In the genomic region with DNA sequence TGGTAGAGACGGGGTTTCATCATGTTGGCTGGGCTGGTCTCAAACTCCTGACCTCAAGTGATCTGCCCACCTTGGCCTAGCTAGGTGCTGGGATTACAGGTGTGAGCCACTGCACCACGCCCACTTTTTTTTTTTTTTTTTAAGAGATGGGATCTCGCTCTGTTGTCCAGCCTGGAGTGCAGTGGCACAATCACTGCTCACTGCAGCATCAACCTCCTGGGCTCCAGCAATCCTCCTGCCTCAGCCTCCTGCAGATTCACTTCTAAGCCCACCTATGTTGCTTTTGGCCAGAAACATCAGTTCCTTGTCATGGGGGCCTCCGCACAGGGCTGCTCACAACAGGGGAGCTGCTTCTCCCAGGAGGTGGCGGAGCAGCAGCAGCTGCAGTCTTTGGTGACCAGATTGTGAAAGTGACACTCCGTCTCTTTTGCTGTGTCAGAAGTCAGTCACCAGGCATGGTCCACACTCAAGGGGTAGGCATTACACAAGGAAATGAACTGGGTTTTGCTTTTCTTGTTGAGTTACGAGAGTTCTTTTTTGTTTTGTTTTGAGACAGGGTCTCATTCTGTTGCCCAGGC, we compare ENCODE assay signal across 11 cellular contexts. TPM values are rescaled to one million over a fixed set of nuclear protein-coding genes. Genes with fewer than 3 reads are reported as not detected.
DNase-seq lines count a peak whose midpoint lies in the region; ATAC-seq lines count a peak whose summit lies in the region.
"Had no signal": no experiment of that assay in that cellular context is flagged by ENCODE, and none has a peak within 500 bp of the region (broad histone marks: within the 10 kb centered on the region; RNA-seq: fewer than 3 reads in every experiment).

No MANE protein-coding gene starts in this region.

- ATAC-seq in effector memory CD8-positive, alpha-beta T cell (replicated peaks), result peak; percentile 53

- H3K4me1 Mint-ChIP-seq in effector memory CD8-positive, alpha-beta T cell (ENCODE audit: low read depth in 2 of 2), result peaks cover 6 to 15% of the 10 kb centered on the region in 2 donors

- no peaks in the 10 kb centered on the region for H3K9me2 ChIP-seq in Karpas-422 (replicated peaks; ENCODE audit: insufficient read depth, low read length)

- H4K20me1 ChIP-seq in Karpas-422 (ENCODE audit: insufficient read depth, low read depth, low read length), result no peaks in the 10 kb centered on the region

- H3K79me2 ChIP-seq in Karpas-422 (ENCODE audit: low read length), result no peaks in the 10 kb centered on the region

- H3K9ac ChIP-seq in SK-N-MC (ENCODE audit: insufficient read length), result no peak overlapping the region
- H3K9ac ChIP-seq in Karpas-422 (ENCODE audit: low read length), result no peak overlapping the region

- H3K27ac ChIP-seq in SK-N-MC (peak overlapping the region; percentile 25; the same call in 1 of the 2 replicates), Karpas-422 (ENCODE audit: low read length) (no peak overlapping the region)
- H3K27ac ChIP-seq: vagina had no signal

- no peaks in the 10 kb centered on the region for H3K27me3 ChIP-seq in Karpas-422 (ENCODE audit: low read length)
- H3K27me3 ChIP-seq: vagina had no signal

- peaks cover 16% of the 10 kb centered on the region for H3K36me3 Mint-ChIP-seq in effector memory CD8-positive, alpha-beta T cell (ENCODE audit: insufficient read depth)

- H3K4me1 ChIP-seq in Karpas-422 (ENCODE audit: low read length), result peaks cover 6% of the 10 kb centered on the region

- H3K9me3 ChIP-seq in SK-N-MC (ENCODE audit: low read depth, low read length) (no peaks in the 10 kb centered on the region; the same call in 1 of the 2 replicates), Karpas-422 (ENCODE audit: low read length) (peaks cover 3% of the 10 kb centered on the region; the same call in 1 of the 2 replicates)
- H3K9me3 ChIP-seq: mucosa of descending colon, vagina had no signal

- no peaks in the 10 kb centered on the region for H3K36me3 ChIP-seq in SK-N-MC (ENCODE audit: insufficient read depth, low read length)
- H3K36me3 ChIP-seq in Karpas-422 (ENCODE audit: insufficient read depth, low read length), result no peaks in the 10 kb centered on the region
- H3K36me3 ChIP-seq: vagina had no signal

- H3K4me2 ChIP-seq in Karpas-422 (ENCODE audit: low read depth, low read length, poor library complexity, severe bottlenecking), result no peak overlapping the region
- H3K4me2 ChIP-seq: smooth muscle cell had no signal

- no peaks in the 10 kb centered on the region for H3K9me3 Mint-ChIP-seq in effector memory CD8-positive, alpha-beta T cell

- no peaks in the 10 kb centered on the region for H3K27me3 Mint-ChIP-seq in effector memory CD8-positive, alpha-beta T cell

- peak; percentile 56 for DNase-seq in stimulated activated CD4-positive, alpha-beta T cell treated with anti-CD3 and anti-CD28 coated beads, Interleukin-1b, Interleukin-23, amount 100 ng/mL, for 48 hours
- no peak for DNase-seq in stimulated activated CD4-positive, alpha-beta T cell treated with anti-CD3 and anti-CD28 coated beads, Interleukin-12 subunit alpha, Interleukin-12 subunit beta, amount 100 ng/mL, for 4 hours
- DNase-seq in SK-N-MC (ENCODE audit: low read depth, low spot score), result no peak
- peak in 1 of 3 experiments; percentile 38 for DNase-seq in effector memory CD8-positive, alpha-beta T cell
- no peak for DNase-seq in NCI-H1105 treated with DMSO at 0.1 percent for 48 hours (lab: John Stamatoyannopoulos, UW)
- no peak for DNase-seq in Karpas-422
- DNase-seq in NCI-H2081 (lab: John Stamatoyannopoulos, UW), result no peak
- no peak for DNase-seq in GM19240 (ENCODE audit: insufficient read length, low spot score)

- H3K27ac Mint-ChIP-seq in effector memory CD8-positive, alpha-beta T cell, result peak overlapping the region; percentile 71 to 77

- no peak overlapping the region for H2AFZ ChIP-seq in Karpas-422 (ENCODE audit: low read length)

- H3K4me3 ChIP-seq in SK-N-MC, result no peak overlapping the region
- no peak overlapping the region for H3K4me3 ChIP-seq in Karpas-422 (ENCODE audit: low read length)
- H3K4me3 ChIP-seq: mucosa of descending colon, smooth muscle cell, vagina had no signal

- peak overlapping the region; percentile 40 to 57 for H3K4me3 Mint-ChIP-seq in effector memory CD8-positive, alpha-beta T cell

RNA-seq across cellular contexts. Expression of a gene that starts 4.5 kb away (rescaled TPM):
- total RNA-seq in Karpas-422 (2014; rRNA removed; shearing (Covaris generic); ENCODE audit: low replicate concordance), result 102 and 190 TPM in 2 replicates

RNA-seq across cellular contexts. Expression of a gene that starts 9.1 kb away (rescaled TPM):
- total RNA-seq in Karpas-422 (2014; rRNA removed; shearing (Covaris generic); ENCODE audit: low replicate concordance), result 5.3 and 10.4 TPM in 2 replicates

RNA-seq across cellular contexts. Expression of a gene that starts 10.8 kb away (rescaled TPM):
- 50.0 and 58.1 TPM in 2 replicates for total RNA-seq in Karpas-422 (2014; rRNA removed; shearing (Covaris generic); ENCODE audit: low replicate concordance)

RNA-seq across cellular contexts. Expression of a gene that starts 22.2 kb away (rescaled TPM):
- 38.1 and 103 TPM in 2 replicates for total RNA-seq in Karpas-422 (2014; rRNA removed; shearing (Covaris generic); ENCODE audit: low replicate concordance)

RNA-seq across cellular contexts. Expression of a gene that starts 32.9 kb away (rescaled TPM):
- 6.0 and 17.2 TPM in 2 replicates for total RNA-seq in Karpas-422 (2014; rRNA removed; shearing (Covaris generic); ENCODE audit: low replicate concordance)
